ENCODE assay signal across 8 cellular contexts in the genomic region with DNA sequence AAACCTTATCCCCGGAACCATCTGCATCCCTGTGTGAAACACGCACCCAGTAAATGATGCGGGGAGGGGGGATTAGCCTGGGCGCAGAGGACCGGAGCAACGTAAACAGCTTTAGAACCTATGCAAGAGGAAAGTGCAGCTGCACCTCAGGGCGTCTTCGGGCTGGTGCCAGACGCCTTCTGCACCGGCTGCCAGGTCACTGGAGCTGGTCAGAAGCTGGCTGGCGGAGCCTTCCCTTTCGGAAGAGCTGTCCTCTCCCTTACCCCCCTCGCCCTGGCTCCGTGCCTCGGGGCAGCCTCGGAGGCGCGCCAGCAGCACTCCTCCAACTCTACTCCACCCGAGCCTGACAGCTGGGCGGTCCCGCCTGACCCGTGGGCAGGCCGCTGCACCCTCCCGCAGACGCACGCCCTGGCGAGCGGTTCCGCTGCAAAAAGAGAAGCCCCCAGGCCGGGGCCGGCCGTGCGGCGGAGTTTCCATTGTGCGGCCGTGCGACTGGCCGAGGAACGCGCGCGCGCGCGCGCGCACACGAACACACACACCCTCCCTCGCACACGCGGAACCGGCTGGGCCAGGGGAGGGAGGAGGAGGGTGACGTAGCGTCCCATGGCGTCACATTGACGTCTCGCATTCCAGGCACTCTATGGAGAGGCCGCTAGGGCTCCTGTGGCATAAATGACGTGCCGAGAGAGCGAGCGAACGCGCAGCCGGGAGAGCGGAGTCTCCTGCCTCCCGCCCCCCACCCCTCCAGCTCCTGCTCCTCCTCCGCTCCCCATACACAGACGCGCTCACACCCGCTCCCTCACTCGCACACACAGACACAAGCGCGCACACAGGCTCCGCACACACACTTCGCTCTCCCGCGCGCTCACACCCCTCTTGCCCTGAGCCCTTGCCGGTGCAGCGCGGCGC. TPM values are rescaled to one million over a fixed set of nuclear protein-coding genes. Genes with fewer than 3 reads are reported as not detected.
DNase-seq lines count a peak whose midpoint lies in the region; ATAC-seq lines count a peak whose summit lies in the region.

TSS of gene NR4A3 (plus strand) at position 699 of the 909 bp plus-strand sequence. CDS start 6,158 bp downstream, outside the sequence.

- ATAC-seq in GM19468 (IDR thresholded peaks at IDR 0.05; ENCODE audit: extremely low read depth, unreplicated experiment), result peak; percentile 7

- no peaks in the 10 kb centered on the region for H3K9me3 ChIP-seq in CD8-positive, alpha-beta memory T cell (ENCODE audit: low read length)
- H3K9me3 ChIP-seq in effector memory CD4-positive, alpha-beta T cell (ENCODE audit: control insufficient read depth, low read length), result no peaks in the 10 kb centered on the region
- no peaks in the 10 kb centered on the region for H3K9me3 ChIP-seq in mesenchymal stem cell (ENCODE audit: control insufficient read depth, low read length)

- CTCF ChIA-PET in CD8-positive, alpha-beta memory T cell (lab: Charles Lee), result interaction anchor here (0.7 to 1.9 kb wide), 6 partner anchors 9 to 188 kb away, joined by 3 to 7 read pairs (median 3); no protein-coding TSS in a partner anchor

- peak within 1 kb of the TSS; percentile 98 for H3K9ac ChIP-seq in mesenchymal stem cell (ENCODE audit: low read length)

- no peak within 1 kb of the TSS for H4K8ac ChIP-seq in mesenchymal stem cell (ENCODE audit: low read length)

- H3K36me3 Mint-ChIP-seq in CD8-positive, alpha-beta memory T cell, result peaks cover 0 to 31% (median 0%) of the 10 kb centered on the region in 3 donors

- H3K4me2 ChIP-seq in mesenchymal stem cell (ENCODE audit: low read length, poor library complexity, severe bottlenecking), result peak within 1 kb of the TSS; percentile 96

- no peaks in the 10 kb centered on the region for H3K36me3 ChIP-seq in CD8-positive, alpha-beta memory T cell (ENCODE audit: insufficient read depth, low read length)
- H3K36me3 ChIP-seq in effector memory CD4-positive, alpha-beta T cell (ENCODE audit: control insufficient read depth, insufficient read depth, low read length), result no peaks in the 10 kb centered on the region
- H3K36me3 ChIP-seq in mesenchymal stem cell (ENCODE audit: control insufficient read depth in 1 of 2, insufficient read depth in 2 of 2, low read depth in 1 of 2, low read length in 2 of 2), result no peaks in the 10 kb centered on the region

- peaks cover 58 to 70% (median 61%) of the 10 kb centered on the region in 3 donors for H3K4me1 Mint-ChIP-seq in CD8-positive, alpha-beta memory T cell

- H3K4me1 ChIP-seq in CD8-positive, alpha-beta memory T cell (ENCODE audit: insufficient read depth, low read length), result peaks cover 49% of the 10 kb centered on the region
- peaks cover 50% of the 10 kb centered on the region for H3K4me1 ChIP-seq in effector memory CD4-positive, alpha-beta T cell (ENCODE audit: control insufficient read depth, insufficient read depth, low read length, poor library complexity, severe bottlenecking)
- peaks cover 38% of the 10 kb centered on the region for H3K4me1 ChIP-seq in mesenchymal stem cell (ENCODE audit: control insufficient read depth, insufficient read depth, low read depth, low read length)

- peak within 1 kb of the TSS; percentile 87 for H2AFZ ChIP-seq in mesenchymal stem cell (ENCODE audit: low read depth, low read length)

- H3K27me3 Mint-ChIP-seq in CD8-positive, alpha-beta memory T cell, result peaks cover 22 to 48% of the 10 kb centered on the region in 2 donors

- H3K27ac ChIP-seq in CD8-positive, alpha-beta memory T cell (ENCODE audit: low read depth, low read length), result peak within 1 kb of the TSS; percentile 68
- peak within 1 kb of the TSS; percentile 97 for H3K27ac ChIP-seq in effector memory CD4-positive, alpha-beta T cell (ENCODE audit: insufficient read depth, low read length, poor library complexity, severe bottlenecking)
- H3K27ac ChIP-seq in mesenchymal stem cell (ENCODE audit: low read length, poor library complexity, severe bottlenecking), result peak within 1 kb of the TSS; percentile 4

- peak within 1 kb of the TSS; percentile 63 to 74 for H3K18ac ChIP-seq in mesenchymal stem cell (ENCODE audit: low read depth in 1 of 2, low read length in 2 of 2)

- POLR2A ChIA-PET in CD8-positive, alpha-beta memory T cell (lab: Charles Lee), result interaction anchor here (0.6 to 4.5 kb wide), 2 partner anchors 85 to 276 kb away, joined by 4 to 23 read pairs; partner anchors contain the start of gene STX17

- no peak within 1 kb of the TSS for H2BK5ac ChIP-seq in mesenchymal stem cell (ENCODE audit: low read depth, low read length, poor library complexity, severe bottlenecking)

- H3K4me3 Mint-ChIP-seq in CD8-positive, alpha-beta memory T cell, result peak within 1 kb of the TSS; percentile 96 to 100 (median 98)

- no peak within 1 kb of the TSS for H2BK120ac ChIP-seq in mesenchymal stem cell (ENCODE audit: low read depth, low read length)

- no peak within 1 kb of the TSS for H3K14ac ChIP-seq in mesenchymal stem cell (ENCODE audit: low read length in 2 of 2)

- H2BK12ac ChIP-seq in mesenchymal stem cell (ENCODE audit: low read length in 2 of 2), result peak within 1 kb of the TSS in 1 of 2 experiments; percentile 7

- peak within 1 kb of the TSS in 1 of 2 experiments; percentile 37 for H3K23ac ChIP-seq in mesenchymal stem cell (ENCODE audit: low read length in 2 of 2)

- peaks cover 31% of the 10 kb centered on the region for H3K27me3 ChIP-seq in CD8-positive, alpha-beta memory T cell (ENCODE audit: insufficient read depth, low read length, poor library complexity, severe bottlenecking)
- peaks cover 41% of the 10 kb centered on the region for H3K27me3 ChIP-seq in effector memory CD4-positive, alpha-beta T cell (replicated peaks; ENCODE audit: control insufficient read depth, insufficient read depth, low read length, poor library complexity, severe bottlenecking)
- peaks cover 17 to 32% of the 10 kb centered on the region in 2 experiments for H3K27me3 ChIP-seq in mesenchymal stem cell (ENCODE audit: control insufficient read depth in 1 of 2, insufficient read depth in 1 of 2, low read length in 2 of 2)

- peak; percentile 88 to 95 (median 93) for DNase-seq in CD8-positive, alpha-beta memory T cell
- DNase-seq in HT-29 (ENCODE audit: low spot score) (peak; percentile 92), mesenchymal stem cell (peak; percentile 99)
- peak; percentile 82 for DNase-seq in NK-92 treated with Interleukin-12 subunit alpha and Interleukin-12 subunit beta, amount 100 ng/mL, for 24 hours (lab: John Stamatoyannopoulos, UW)
- DNase-seq in activated CD8-positive, alpha-beta memory T cell treated with anti-CD3 and anti-CD28 coated beads for 4 hours (ENCODE audit: low read depth in 2 of 2), result peak; percentile 81 to 86
- peak; percentile 88 to 90 (median 90) for DNase-seq in effector memory CD4-positive, alpha-beta T cell
- DNase-seq in stimulated activated CD8-positive, alpha-beta memory T cell treated with anti-CD3 and anti-CD28 coated beads, Interleukin-12 subunit alpha, Interleukin-12 subunit beta, amount 100 ng/mL, for 24 hours (ENCODE audit: extremely low read depth), result peak; percentile 64

- WGBS in mesenchymal stem cell, result under 1% methylated on average over 72 of the region's 83 CpGs

- H3K9me3 Mint-ChIP-seq in CD8-positive, alpha-beta memory T cell, result peaks cover 0 to 3% (median 0%) of the 10 kb centered on the region in 5 donors

- H2AK5ac ChIP-seq in mesenchymal stem cell (ENCODE audit: low read length, severe bottlenecking), result no peak within 1 kb of the TSS

- H4K91ac ChIP-seq in mesenchymal stem cell (ENCODE audit: low read length), result peak within 1 kb of the TSS; percentile 19

- H3K4ac ChIP-seq in mesenchymal stem cell (ENCODE audit: low read depth in 1 of 2, low read length in 2 of 2), result no peak within 1 kb of the TSS

- H3K27ac Mint-ChIP-seq in CD8-positive, alpha-beta memory T cell, result peak within 1 kb of the TSS; percentile 98 to 100 (median 100)

- peaks cover 2% of the 10 kb centered on the region for H3K79me1 ChIP-seq in mesenchymal stem cell (replicated peaks; ENCODE audit: low read length, poor library complexity, severe bottlenecking)

- H2BK15ac ChIP-seq in mesenchymal stem cell (ENCODE audit: low read depth, poor library complexity, severe bottlenecking), result peak within 1 kb of the TSS; percentile 40

- peak within 1 kb of the TSS; percentile 69 for H3K4me3 ChIP-seq in CD8-positive, alpha-beta memory T cell (ENCODE audit: low read length)
- H3K4me3 ChIP-seq in effector memory CD4-positive, alpha-beta T cell (ENCODE audit: insufficient read depth, low read depth, low read length, poor library complexity, severe bottlenecking), result peak within 1 kb of the TSS; percentile 80
- H3K4me3 ChIP-seq in mesenchymal stem cell (ENCODE audit: insufficient read depth in 1 of 2, low read depth in 1 of 2, low read length in 2 of 2), result peak within 1 kb of the TSS; percentile 75 to 98

RNA-seq across cellular contexts. Expression of gene NR4A3, which starts in this region (rescaled TPM):
- total RNA-seq in CD8-positive, alpha-beta memory T cell, result 10 to 100 TPM; 37.5 to 37.7 TPM
- polyA plus RNA-seq in CD8-positive, alpha-beta memory T cell, result 0.60 TPM
- total RNA-seq in HT-29 (2014; rRNA removed; shearing (Covaris generic)), result 0.13 TPM in 1 of 2 replicates, not detected in the other
- 0.32 TPM for polyA plus RNA-seq in mesenchymal stem cell (2013, experiment 1 of 2)
- polyA plus RNA-seq in mesenchymal stem cell (2013, experiment 2 of 2), result 0.33 TPM

Comparison
In these comparisons a context has a peak if more than half of its experiments do, and no peak if none do; other contexts are left out.
1. Peak in every context shown above with its lines: DNase-seq, ATAC-seq, H3K4me3 ChIP-seq and H3K27ac ChIP-seq.
2. RNA of gene NR4A3 (total RNA-seq): 37.5 to 37.7 TPM in CD8-positive, alpha-beta memory T cell; 0.13 TPM in HT-29; every median in the first group is over 10 times any median in the second.
3. Peak in DNase-seq in HT-29; RNA of the gene not detected or under 1 TPM.
4. H3K27ac ChIP-seq: peak in every context shown above with its lines; median percentile 97 in effector memory CD4-positive, alpha-beta T cell; 68 in CD8-positive, alpha-beta memory T cell; 4 in mesenchymal stem cell.